ENCODE assay signal across 1 cellular context in the genomic region with DNA sequence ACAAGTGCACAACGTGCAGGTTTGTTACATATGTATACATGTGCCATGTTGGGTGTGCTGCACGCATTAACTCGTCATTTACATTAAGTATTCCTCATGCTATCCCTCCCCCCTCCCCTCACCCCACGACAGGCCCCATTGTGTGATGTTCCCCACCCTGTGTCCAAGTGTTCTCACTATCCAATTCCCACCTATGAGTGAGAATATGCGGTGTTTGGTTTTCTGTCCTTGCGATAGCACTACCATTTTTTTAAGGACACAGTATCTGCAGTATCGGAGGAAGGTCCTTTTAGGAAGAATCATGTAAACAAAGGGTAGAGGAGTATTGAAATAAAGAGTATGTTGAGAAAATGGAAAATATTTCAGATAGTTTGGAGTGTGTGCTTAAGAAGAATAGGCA.
TF ChIP-seq lines count a peak whose summit lies in the region.

No MANE protein-coding gene starts in this region.

TF ChIP-seq in K562, 482 proteins besides CTCF, POLR2A, EP300 and RAD21:
- TF ChIP-seq, protein P1, sequence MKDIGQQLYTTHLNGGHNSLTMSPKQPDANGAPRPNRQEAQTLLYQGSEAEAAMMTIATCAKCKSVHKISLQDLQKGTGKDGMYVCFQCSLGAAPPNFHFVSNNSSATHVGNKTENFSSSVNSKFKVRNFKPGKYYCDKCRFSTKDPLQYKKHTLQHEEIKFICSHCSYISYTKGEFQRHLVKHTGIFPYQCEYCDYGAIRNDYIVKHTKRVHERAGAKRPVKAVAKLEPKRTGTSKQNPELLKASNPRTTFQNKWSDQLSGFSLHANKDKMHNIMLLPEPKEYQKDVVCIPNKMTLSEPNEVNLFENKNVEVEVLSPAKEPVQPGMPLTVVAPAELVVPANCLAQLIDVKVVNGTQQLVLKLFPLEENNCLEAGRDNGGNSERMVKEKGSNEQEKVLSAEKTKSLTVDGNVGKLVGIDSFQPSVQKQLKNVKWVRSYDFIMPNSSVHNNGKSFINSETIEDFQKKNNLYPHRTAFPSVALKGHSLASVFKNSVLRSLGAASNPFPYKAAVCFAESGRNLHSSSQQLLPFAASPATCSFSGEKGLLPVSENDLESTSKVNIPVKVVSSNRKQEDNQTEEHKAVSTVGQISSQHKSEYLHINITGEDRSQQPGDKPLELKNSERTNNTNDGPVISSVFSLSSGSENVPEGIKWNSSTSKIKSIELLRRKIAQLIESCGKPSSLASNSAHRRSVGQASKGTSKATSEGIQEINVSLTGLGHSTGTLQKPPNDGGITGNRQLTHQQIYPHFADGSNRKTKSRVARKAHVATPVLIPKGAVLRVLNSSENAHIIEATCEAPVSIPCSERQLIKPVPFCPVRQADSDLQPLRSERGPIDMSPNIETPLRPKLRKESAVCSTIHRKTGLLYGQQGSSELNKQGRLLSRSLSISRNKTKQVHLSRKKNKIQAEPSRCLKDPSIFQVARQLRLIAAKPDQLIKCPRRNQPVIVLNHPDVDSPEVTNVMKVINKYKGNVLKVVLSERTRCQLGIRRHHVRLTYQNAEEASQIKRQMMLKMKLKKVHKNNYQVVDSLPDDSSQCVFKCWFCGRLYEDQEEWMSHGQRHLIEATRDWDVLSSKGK (CRISPR knock-in tag; IDR thresholded peaks at IDR 0.05) = no peak
- TF ChIP-seq CBFB (CRISPR knock-in tag; IDR thresholded peaks at IDR 0.05) (no peak), ATF1 (CRISPR knock-in tag; IDR thresholded peaks at IDR 0.05) (no peak), ATF1 (tag; IDR thresholded peaks at IDR 0.05) (no peak), ZNF764 (CRISPR knock-in tag; IDR thresholded peaks at IDR 0.05; ENCODE audit: low read depth) (no peak), DPF2 (IDR thresholded peaks at IDR 0.05) (no peak), ZNF395 (CRISPR knock-in tag; IDR thresholded peaks at IDR 0.05) (no peak), MBD2 (IDR thresholded peaks at IDR 0.05; ENCODE audit: borderline replicate concordance, low read depth) (no peak), ZNF232 (CRISPR knock-in tag; IDR thresholded peaks at IDR 0.05) (no peak), FUS (optimal IDR thresholded peaks at IDR 0.05; ENCODE audit: low read depth, low read length) (no peak), MCM3 (IDR thresholded peaks at IDR 0.05) (no peak), WHSC1 (IDR thresholded peaks at IDR 0.05; ENCODE audit: low read length) (no peak)
